Comparison of ENCODE assay signal across 2 cellular contexts in genomic region chr3:113776564-113776963, GRCh38.
TF ChIP-seq lines count a peak whose summit lies in the region.

No MANE protein-coding gene starts in this region.

TF ChIP-seq in IMR-90, 13 proteins besides CTCF, POLR2A, EP300 and RAD21:
- TF ChIP-seq NFE2L2 (IDR thresholded peaks at IDR 0.05; ENCODE audit: low read depth, low read length) (no peak), MAZ (IDR thresholded peaks at IDR 0.05; ENCODE audit: borderline replicate concordance, low read depth, low read length) (no peak), CEBPB (IDR thresholded peaks at IDR 0.05; ENCODE audit: low read depth, low read length) (no peak), SMC3 (IDR thresholded peaks at IDR 0.05; ENCODE audit: low read depth, low read length) (no peak), RFX5 (IDR thresholded peaks at IDR 0.05; ENCODE audit: low read depth, low read length) (no peak), USF2 (IDR thresholded peaks at IDR 0.05; ENCODE audit: low read depth, low read length) (no peak), FOS (IDR thresholded peaks at IDR 0.05; ENCODE audit: low read depth, low read length) (no peak), MAFK (IDR thresholded peaks at IDR 0.05; ENCODE audit: low read depth, low read length) (no peak), CHD1 (IDR thresholded peaks at IDR 0.05; ENCODE audit: low read depth, low read length) (no peak), MXI1 (IDR thresholded peaks at IDR 0.05; ENCODE audit: borderline replicate concordance, low read depth, low read length) (no peak), ELK1 (IDR thresholded peaks at IDR 0.05; ENCODE audit: borderline replicate concordance, low read depth, low read length) (no peak), BHLHE40 (IDR thresholded peaks at IDR 0.05; ENCODE audit: low read depth, low read length) (no peak), RCOR1 (IDR thresholded peaks at IDR 0.05; ENCODE audit: insufficient replicate concordance, low read length) (no peak)

TF ChIP-seq in endothelial cell of umbilical vein, 7 proteins besides CTCF, POLR2A, EP300 and RAD21:
- TF ChIP-seq FOS (IDR thresholded peaks at IDR 0.05; ENCODE audit: borderline replicate concordance, insufficient read depth, low read length): no peak
- no peak for TF ChIP-seq MAX (IDR thresholded peaks at IDR 0.05; ENCODE audit: insufficient read depth, insufficient read length)
- no peak for TF ChIP-seq MYC (IDR thresholded peaks at IDR 0.05; ENCODE audit: low read depth, low read length)
- TF ChIP-seq EZH2 (IDR thresholded peaks at IDR 0.05; ENCODE audit: borderline replicate concordance, low read depth, low read length, severe bottlenecking): no peak
